Comparison of ENCODE assay signal across 9 cellular contexts in the genomic region with DNA sequence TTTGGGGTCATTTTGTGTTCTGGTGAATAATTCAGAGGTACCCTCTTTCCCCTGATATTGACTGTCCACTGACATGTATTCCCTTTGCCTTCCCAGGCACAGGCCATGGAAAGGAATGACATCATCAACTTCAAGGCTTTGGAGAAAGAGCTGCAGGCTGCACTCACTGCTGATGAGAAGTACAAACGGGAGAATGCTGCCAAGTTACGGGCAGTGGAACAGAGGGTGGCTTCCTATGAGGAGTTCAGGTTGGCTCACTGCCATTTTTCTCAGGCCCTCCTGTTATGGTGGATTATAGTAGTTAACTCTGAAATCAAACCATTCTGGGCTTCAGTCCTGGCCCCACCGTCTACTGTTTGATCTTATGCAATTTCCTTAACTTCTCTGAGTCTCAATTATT. TPM values are rescaled to one million over a fixed set of nuclear protein-coding genes. Genes with fewer than 3 reads are reported as not detected.
DNase-seq lines count a peak whose midpoint lies in the region; ATAC-seq and TF ChIP-seq lines count a peak whose summit lies in the region.
"Had no signal": no experiment of that assay in that cellular context is flagged by ENCODE, and none has a peak within 500 bp of the region (broad histone marks: within the 10 kb centered on the region; RNA-seq: fewer than 3 reads in every experiment).

No MANE protein-coding gene starts in this region.

- peak overlapping the region; percentile 16 for H3K4me3 Mint-ChIP-seq in chondrocyte (ENCODE audit: unreplicated experiment)

- ATAC-seq in GM21576 (IDR thresholded peaks at IDR 0.05; ENCODE audit: unreplicated experiment) (no peak), HG02763 (IDR thresholded peaks at IDR 0.05; ENCODE audit: unreplicated experiment) (no peak)

- no peaks in the 10 kb centered on the region for H3K9me3 Mint-ChIP-seq in chondrocyte (ENCODE audit: low read depth)
- H3K9me3 Mint-ChIP-seq: T-helper 1 cell treated with Interleukin-12 subunit alpha and Interleukin-12 subunit beta and Interleukin-4 antibody, amounts not matched to agents 30 μg/mL and 1 μg/mL, for 36 hours had no signal

- no peaks in the 10 kb centered on the region for H3K27me3 Mint-ChIP-seq in chondrocyte (ENCODE audit: low read depth)

- H3K27ac Mint-ChIP-seq in chondrocyte (ENCODE audit: unreplicated experiment), result peak overlapping the region; percentile 69

- no peak for TF ChIP-seq CTCF in chondrocyte (IDR thresholded peaks at IDR 0.05)

- DNase-seq in DMS 273 (lab: John Stamatoyannopoulos, UW; ENCODE audit: unreplicated experiment) (peak; percentile 99), NCI-H510A treated with DMSO at 0.1 percent for 48 hours (lab: John Stamatoyannopoulos, UW) (peak; percentile 75), chondrocyte (ENCODE audit: low spot score) (no peak), non-pigmented ciliary epithelial cell (ENCODE audit: low read depth) (peak; percentile 46), OCI-M1 (lab: John Stamatoyannopoulos, UW) (no peak), epidermal melanocyte (ENCODE audit: insufficient read length, low spot score) (no peak)

- peaks cover 46% of the 10 kb centered on the region for H3K4me1 Mint-ChIP-seq in chondrocyte (ENCODE audit: low read depth)

- H3K36me3 Mint-ChIP-seq in chondrocyte (ENCODE audit: low read depth), result no peaks in the 10 kb centered on the region

RNA-seq across cellular contexts. Expression of a gene that starts 1.6 kb away (rescaled TPM):
- total RNA-seq in chondrocyte, result 71.9 to 99.2 TPM (median 75.9 TPM) in 3 replicates

RNA-seq across cellular contexts. Expression of a gene that starts 14.4 kb away (rescaled TPM):
- total RNA-seq in chondrocyte, result 0.55 to 1.0 TPM in 2 of 3 replicates, not detected in the other

RNA-seq across cellular contexts. Expression of a gene that starts 46.7 kb away (rescaled TPM):
- 3.9 to 7.7 TPM (median 5.2 TPM) in 3 replicates for total RNA-seq in chondrocyte

RNA-seq across cellular contexts. Expression of a gene that starts 53.2 kb away (rescaled TPM):
- total RNA-seq in chondrocyte, result 0.82 to 0.97 TPM in 2 of 3 replicates, not detected in the other

Comparison
In these comparisons a context has a peak if more than half of its experiments do, and no peak if none do; other contexts are left out.
1. DNase-seq: peak in DMS 273 (single experiment), NCI-H510A treated with DMSO at 0.1 percent for 48 hours (single experiment) and non-pigmented ciliary epithelial cell (single experiment); none in chondrocyte (single experiment), OCI-M1 (single experiment) and epidermal melanocyte (single experiment).